ENCODE assay signal across 10 cellular contexts in genomic region chr19:39448271-39448670, GRCh38. TPM values are rescaled to one million over a fixed set of nuclear protein-coding genes. Genes with fewer than 3 reads are reported as not detected.
A peak's percentile ranks its signal among the peaks of the same experiment; 100 is the strongest.
DNase-seq lines count a peak whose midpoint lies in the region; ATAC-seq and TF ChIP-seq lines count a peak whose summit lies in the region.
"Had no signal": no experiment of that assay in that cellular context is flagged by ENCODE, and none has a peak within 500 bp of the region (broad histone marks: within the 10 kb centered on the region; RNA-seq: fewer than 3 reads in every experiment).

No MANE protein-coding gene starts in this region.

- H3K27me3 Mint-ChIP-seq in type B pancreatic cell, result no peaks in the 10 kb centered on the region

- H3K36me3 ChIP-seq in PC-9 (ENCODE audit: low read depth) (peaks cover 24% of the 10 kb centered on the region), BE2C (peaks cover 40% of the 10 kb centered on the region)

- TF ChIP-seq CTCF in PC-9 (conservative IDR thresholded peaks at IDR 0.05) (no peak), type B pancreatic cell (conservative IDR thresholded peaks at IDR 0.05) (no peak), BE2C (IDR thresholded peaks at IDR 0.05; ENCODE audit: low read depth, low read length) (no peak)

- CTCF ChIA-PET in PC-9 (lab: Charles Lee), result no interaction called here

- peaks cover 28% of the 10 kb centered on the region for H3K4me1 Mint-ChIP-seq in type B pancreatic cell (ENCODE audit: unreplicated experiment)

- no peaks in the 10 kb centered on the region for H3K27me3 ChIP-seq in PC-9 (ENCODE audit: insufficient read depth, low read depth)
- no peaks in the 10 kb centered on the region for H3K27me3 ChIP-seq in BE2C
- H3K27me3 ChIP-seq: upper lobe of left lung had no signal

- no peaks in the 10 kb centered on the region for H3K9me3 Mint-ChIP-seq in type B pancreatic cell

- H3K27ac Mint-ChIP-seq in type B pancreatic cell, result peak overlapping the region; percentile 66

- H3K4me2 ChIP-seq in PC-9, result peak overlapping the region; percentile 100

- H2AFZ ChIP-seq in PC-9, result no peak overlapping the region

- peaks cover 29% of the 10 kb centered on the region for H3K36me3 Mint-ChIP-seq in type B pancreatic cell

- POLR2A ChIA-PET in PC-9 (lab: Charles Lee; ENCODE audit: unreplicated experiment), result interaction anchor here (0.6 to 0.7 kb wide), 2 partner anchors 32 to 46 kb away, joined by 3 to 18 read pairs; partner anchors contain the start of gene TIMM50

- H3K27ac ChIP-seq in PC-9, result peak overlapping the region; percentile 43
- peak overlapping the region; percentile 76 for H3K27ac ChIP-seq in epithelial cell of prostate
- H3K27ac ChIP-seq: upper lobe of left lung had no signal

- no peak for ATAC-seq in Right ventricle myocardium inferior

- peaks cover 29% of the 10 kb centered on the region for H3K4me1 ChIP-seq in PC-9 (replicated peaks; ENCODE audit: insufficient read depth)
- no peaks in the 10 kb centered on the region for H3K4me1 ChIP-seq in BE2C

- H4K20me1 ChIP-seq in PC-9 (ENCODE audit: insufficient read depth), result peaks cover 46% of the 10 kb centered on the region

- H3K9me2 ChIP-seq in PC-9 (ENCODE audit: insufficient read depth), result no peaks in the 10 kb centered on the region

- H3K79me2 ChIP-seq in PC-9 (ENCODE audit: low read depth), result peaks cover 84% of the 10 kb centered on the region

- DNase-seq in stimulated activated CD4-positive, alpha-beta T cell treated with anti-CD3 and anti-CD28 coated beads, Interleukin-15, amount 100 ng/mL, for 24 hours, result peak; percentile 56
- DNase-seq in stimulated activated CD4-positive, alpha-beta T cell treated with anti-CD3 and anti-CD28 coated beads, Interleukin-4, amount 100 ng/mL, for 24 hours, result no peak
- DNase-seq in PC-9 (peak; percentile 39 to 69), epithelial cell of prostate (ENCODE audit: low read depth, low spot score) (peak; percentile 22), type B pancreatic cell (ENCODE audit: extremely low spot score, unreplicated experiment) (no peak), Right ventricle myocardium inferior (ENCODE audit: missing footprints) (no peak), NCI-H748 (lab: John Stamatoyannopoulos, UW; ENCODE audit: unreplicated experiment) (no peak), BE2C (no peak)
- DNase-seq: DMS153, upper lobe of left lung had no signal

- H3K9me3 ChIP-seq in PC-9 (ENCODE audit: insufficient read depth, low read depth) (no peaks in the 10 kb centered on the region), BE2C (no peaks in the 10 kb centered on the region)
- H3K9me3 ChIP-seq: upper lobe of left lung had no signal

- H3K4me3 ChIP-seq in PC-9 (0 out of 2 replicates have a peak overlapping the region, but pooled peaks have one; percentile 83), BE2C (ENCODE audit: low read depth, low read length) (no peak overlapping the region)
- H3K4me3 ChIP-seq: upper lobe of left lung had no signal

- intact Hi-C loops in PC-9 (cut with micrococcal nuclease; ENCODE audit: unreplicated experiment), result loop anchor here (5.0 to 10.0 kb wide), 3 partner anchors 34 to 317 kb away; partner anchors contain the start of genes MED29, PAF1 and TIMM50
- intact Hi-C loops in Right ventricle myocardium inferior (cut with DNase I), result loop anchor here (10.0 kb wide), 1 partner anchor 87 kb away; the partner anchor contains the start of gene EID2B

- peaks cover 30% of the 10 kb centered on the region for H3F3A ChIP-seq in PC-9 (ENCODE audit: insufficient read depth, low read depth)

- no TSS peak for BruUV-seq in PC-9 (replicated peaks; lab: Mats Ljungman, UMichigan)

- H3K4me3 Mint-ChIP-seq in type B pancreatic cell, result peak overlapping the region; percentile 67

RNA-seq across cellular contexts. Expression of gene SUPT5H, which starts 2.9 kb away (rescaled TPM):
- total RNA-seq in PC-9 (2021) (99.7 and 118 TPM in 2 replicates), type B pancreatic cell (ENCODE audit: low replicate concordance) (142 and 144 TPM in 2 replicates), Right ventricle myocardium inferior (80.6 TPM)
- polyA plus RNA-seq in BE2C (2012; ENCODE audit: insufficient read depth, insufficient read length, low read depth), result 272 TPM

RNA-seq across cellular contexts. Expression of gene RPS16, which starts 12.5 kb away (rescaled TPM):
- total RNA-seq in PC-9 (2021) (2,510 and 2,860 TPM in 2 replicates), type B pancreatic cell (ENCODE audit: low replicate concordance) (2,174 and 2,175 TPM in 2 replicates), Right ventricle myocardium inferior (1,258 TPM)
- 3,669 TPM for polyA plus RNA-seq in BE2C (2012; ENCODE audit: insufficient read depth, insufficient read length, low read depth)

RNA-seq across cellular contexts. Expression of gene TIMM50, which starts 32.4 kb away (rescaled TPM):
- total RNA-seq in PC-9 (2021) (85.5 and 95.9 TPM in 2 replicates), type B pancreatic cell (ENCODE audit: low replicate concordance) (63.6 and 82.2 TPM in 2 replicates), Right ventricle myocardium inferior (75.9 TPM)
- 229 TPM for polyA plus RNA-seq in BE2C (2012; ENCODE audit: insufficient read depth, insufficient read length, low read depth)

RNA-seq across cellular contexts. Expression of gene PLEKHG2, which starts 35.8 kb away (rescaled TPM):
- total RNA-seq in PC-9 (2021), result 26.1 and 32.1 TPM in 2 replicates
- total RNA-seq in type B pancreatic cell (ENCODE audit: low replicate concordance), result 32.9 and 86.7 TPM in 2 replicates
- total RNA-seq in Right ventricle myocardium inferior, result 10.4 TPM
- polyA plus RNA-seq in BE2C (2012; ENCODE audit: insufficient read depth, insufficient read length, low read depth), result 35.9 TPM

RNA-seq across cellular contexts. Expression of gene ZFP36, which starts 41.6 kb away (rescaled TPM):
- total RNA-seq in PC-9 (2021) (31.0 and 36.3 TPM in 2 replicates), type B pancreatic cell (ENCODE audit: low replicate concordance) (36.0 and 101 TPM in 2 replicates), Right ventricle myocardium inferior (48.7 TPM)
- polyA plus RNA-seq in BE2C (2012; ENCODE audit: insufficient read depth, insufficient read length, low read depth), result 16.7 TPM

Comparison
In these comparisons a context has a peak if more than half of its experiments do, and no peak if none do; other contexts are left out.
1. DNase-seq: peak in stimulated activated CD4-positive, alpha-beta T cell treated with anti-CD3 and anti-CD28 coated beads, Interleukin-15, amount 100 ng/mL, for 24 hours (single experiment), PC-9 (2 of 2) and epithelial cell of prostate (single experiment); none in stimulated activated CD4-positive, alpha-beta T cell treated with anti-CD3 and anti-CD28 coated beads, Interleukin-4, amount 100 ng/mL, for 24 hours (single experiment), type B pancreatic cell (single experiment), Right ventricle myocardium inferior (single experiment), NCI-H748 (single experiment) and BE2C (single experiment).